ENCODE assay signal across 28 cellular contexts in genomic region chr22:48318173-48318572, GRCh38.
"Had no signal": no experiment of that assay in that cellular context is flagged by ENCODE, and none has a peak within 500 bp of the region (broad histone marks: within the 10 kb centered on the region; RNA-seq: fewer than 3 reads in every experiment).

No MANE protein-coding gene starts in this region.

- H3K27me3 ChIP-seq: foreskin keratinocyte, hepatocyte, ovary, transverse colon, upper lobe of right lung, uterus had no signal

- H3K36me3 Mint-ChIP-seq: naive B cell; natural killer cell treated with Interleukin-12 subunit alpha and Interleukin-12 subunit beta and Interleukin-15 and Interleukin-18, amount 100 ng/mL, for 72 hours had no signal

- DNase-seq: dermis blood vessel endothelial cell; effector memory CD4-positive, alpha-beta T cell; foreskin keratinocyte; kidney glomerular epithelial cell; left ventricle myocardium superior; naive B cell; occipital lobe; stimulated activated CD4-positive, alpha-beta T cell treated with anti-CD3 and anti-CD28 coated beads, Interleukin-1b, Interleukin-23, amount 100 ng/mL, for 48 hours; stimulated activated CD4-positive, alpha-beta T cell treated with anti-CD3 and anti-CD28 coated beads, Interleukin-4, amount 100 ng/mL, for 1 hour; stimulated activated CD8-positive, alpha-beta memory T cell treated with anti-CD3 and anti-CD28 coated beads, Interleukin-4, amount 100 ng/mL, for 48 hours; stimulated activated naive CD4-positive, alpha-beta T cell; stimulated activated naive CD8-positive, alpha-beta T cell treated with anti-CD3 and anti-CD28 coated beads, Interleukin-15, amount 100 ng/mL, for 72 hours had no signal

- H3K36me3 ChIP-seq: esophagus muscularis mucosa, gastroesophageal sphincter, heart left ventricle, lower lobe of right lung, ovary, suprapubic skin, transverse colon, upper lobe of right lung, uterus had no signal

- H3K27ac Mint-ChIP-seq: naive B cell; natural killer cell treated with Interleukin-12 subunit alpha and Interleukin-12 subunit beta and Interleukin-15 and Interleukin-18, amount 100 ng/mL, for 72 hours; stimulated activated naive CD8-positive, alpha-beta T cell treated with anti-CD3 and anti-CD28 coated beads, Interleukin-15, amount 100 ng/mL, for 72 hours had no signal

- H3K9me3 Mint-ChIP-seq: natural killer cell treated with Interleukin-12 subunit alpha and Interleukin-12 subunit beta and Interleukin-15 and Interleukin-18, amount 100 ng/mL, for 72 hours had no signal

- H3K9me3 ChIP-seq: esophagus muscularis mucosa, heart left ventricle, lower lobe of right lung, ovary, psoas muscle, suprapubic skin, transverse colon, upper lobe of right lung, uterus had no signal

- H3K4me1 ChIP-seq: esophagus muscularis mucosa, foreskin keratinocyte, heart left ventricle, lower lobe of right lung, psoas muscle, suprapubic skin, upper lobe of right lung, uterus had no signal

- H3K27ac ChIP-seq: coronary artery, esophagus muscularis mucosa, foreskin keratinocyte, gastroesophageal sphincter, heart left ventricle, hepatocyte, lower lobe of right lung, ovary, psoas muscle, skin epidermis, suprapubic skin, transverse colon, upper lobe of right lung, uterus had no signal

- H3K4me3 Mint-ChIP-seq: naive B cell; natural killer cell treated with Interleukin-12 subunit alpha and Interleukin-12 subunit beta and Interleukin-15 and Interleukin-18, amount 100 ng/mL, for 72 hours; stimulated activated naive CD8-positive, alpha-beta T cell treated with anti-CD3 and anti-CD28 coated beads, Interleukin-15, amount 100 ng/mL, for 72 hours had no signal

- FAIRE-seq: endothelial cell of umbilical vein had no signal

- H3K4me3 ChIP-seq: coronary artery, esophagus muscularis mucosa, gastroesophageal sphincter, heart left ventricle, hepatocyte, lower lobe of right lung, ovary, psoas muscle, skin epidermis, suprapubic skin, transverse colon, upper lobe of right lung, uterus had no signal

- ATAC-seq: foreskin keratinocyte; gastroesophageal sphincter; heart left ventricle; left ventricle myocardium superior; lower lobe of right lung; natural killer cell treated with Interleukin-12 subunit alpha and Interleukin-12 subunit beta and Interleukin-15 and Interleukin-18, amount 100 ng/mL, for 72 hours; psoas muscle; right cardiac atrium; stimulated activated naive CD8-positive, alpha-beta T cell treated with anti-CD3 and anti-CD28 coated beads, Interleukin-15, amount 100 ng/mL, for 72 hours; upper lobe of right lung had no signal

- H3K4me1 Mint-ChIP-seq: naive B cell; stimulated activated naive CD8-positive, alpha-beta T cell treated with anti-CD3 and anti-CD28 coated beads, Interleukin-15, amount 100 ng/mL, for 72 hours had no signal
